In the genomic region with DNA sequence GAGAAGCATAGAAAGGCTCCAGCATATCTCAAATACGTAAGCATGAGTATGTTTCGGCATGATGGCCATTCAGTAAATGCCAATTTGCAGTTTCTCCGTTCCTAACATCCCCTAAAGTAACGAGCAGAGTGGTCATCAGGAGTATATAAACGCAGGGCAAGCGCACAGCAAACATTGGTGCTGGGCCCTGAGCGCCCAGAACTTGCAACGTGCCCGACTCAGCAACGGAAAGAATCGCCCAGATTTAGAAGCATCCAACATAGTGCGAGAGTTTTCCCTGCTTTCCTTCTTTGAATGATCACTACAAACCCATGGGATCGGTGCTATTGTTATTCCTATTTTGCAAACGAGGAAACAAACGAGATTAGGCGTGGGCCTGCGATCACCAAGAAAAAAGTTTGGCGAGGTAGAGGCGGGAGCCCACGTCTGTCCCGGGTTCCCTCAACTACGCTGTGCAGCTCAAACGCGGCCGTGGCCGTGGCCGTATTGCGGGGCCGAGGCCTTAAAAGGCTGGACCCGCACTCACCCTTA, we compare ENCODE assay signal across 8 cellular contexts. TPM values are rescaled to one million over a fixed set of nuclear protein-coding genes. Genes with fewer than 3 reads are reported as not detected.
DNase-seq lines count a peak whose midpoint lies in the region; ATAC-seq and TF ChIP-seq lines count a peak whose summit lies in the region.

No MANE protein-coding gene starts in this region.

- intact Hi-C loops in vagina (cut with DNase I): no loop called here

- peak in 1 of 3 donors; percentile 40 for DNase-seq in CD4-positive, CD25-positive, alpha-beta regulatory T cell
- DNase-seq in KBM-7 (peak; percentile 37), caudate nucleus (lab: John Stamatoyannopoulos, UW) (no peak), memory B cell (ENCODE audit: low spot score in 2 of 2) (peak in 1 of 2 donors; percentile 20), vagina (ENCODE audit: extremely low spot score in 2 of 2) (no peak), cerebellar cortex (ENCODE audit: low spot score) (no peak), CD1c-positive myeloid dendritic cell (ENCODE audit: extremely low spot score) (no peak)

- in situ Hi-C loops in KBM-7 (cut with MboI; ENCODE audit: low pct_unique_long_range_greater_than_20kb, low sequenced_read_pairs): no loop called here

- H3K36me3 ChIP-seq in CD4-positive, CD25-positive, alpha-beta regulatory T cell (ENCODE audit: control insufficient read depth, insufficient read depth, low read length): peaks cover 36% of the 10 kb centered on the region
- H3K36me3 ChIP-seq in vagina: peaks cover 10 to 37% of the 10 kb centered on the region in 2 donors

- H3K4me1 Mint-ChIP-seq in CD4-positive, CD25-positive, alpha-beta regulatory T cell: peaks cover 0 to 46% (median 32%) of the 10 kb centered on the region in 4 donors
- peaks cover 21% of the 10 kb centered on the region for H3K4me1 Mint-ChIP-seq in memory B cell

- TF ChIP-seq POLR2A in vagina (IDR thresholded peaks at IDR 0.05): no peak

- H3K27me3 ChIP-seq in CD4-positive, CD25-positive, alpha-beta regulatory T cell (ENCODE audit: control insufficient read depth, insufficient read depth, low read length): no peaks in the 10 kb centered on the region
- no peaks in the 10 kb centered on the region for H3K27me3 ChIP-seq in vagina

- peak overlapping the region; percentile 94 to 99 (median 98) for H3K4me3 Mint-ChIP-seq in CD4-positive, CD25-positive, alpha-beta regulatory T cell
- H3K4me3 Mint-ChIP-seq in memory B cell: peak overlapping the region; percentile 96

- peaks cover 24% of the 10 kb centered on the region for H3K4me1 ChIP-seq in CD4-positive, CD25-positive, alpha-beta regulatory T cell (ENCODE audit: control insufficient read depth, insufficient read depth, low read length, poor library complexity, severe bottlenecking)
- peaks cover 29% of the 10 kb centered on the region for H3K4me1 ChIP-seq in vagina

- H3K27ac Mint-ChIP-seq in CD4-positive, CD25-positive, alpha-beta regulatory T cell: peak overlapping the region; percentile 99 to 100 (median 100)
- peak overlapping the region; percentile 97 for H3K27ac Mint-ChIP-seq in memory B cell

- H3K9me3 ChIP-seq in CD4-positive, CD25-positive, alpha-beta regulatory T cell (ENCODE audit: control insufficient read depth in 2 of 2, low read length in 2 of 2): no peaks in the 10 kb centered on the region
- no peaks in the 10 kb centered on the region for H3K9me3 ChIP-seq in vagina

- ATAC-seq in CD4-positive, CD25-positive, alpha-beta regulatory T cell (ENCODE audit: low read depth in 2 of 2): peak; percentile 4 to 12
- ATAC-seq in memory B cell (ENCODE audit: low read depth): no peak
- ATAC-seq in HG03045 (IDR thresholded peaks at IDR 0.05; ENCODE audit: unreplicated experiment): no peak

- H3K4me3 ChIP-seq in CD4-positive, CD25-positive, alpha-beta regulatory T cell (ENCODE audit: low read depth, low read length): peak overlapping the region; percentile 87
- peak overlapping the region; percentile 65 to 74 for H3K4me3 ChIP-seq in vagina

- peak overlapping the region; percentile 98 for H3K27ac ChIP-seq in CD4-positive, CD25-positive, alpha-beta regulatory T cell (ENCODE audit: insufficient read depth, low read length, poor library complexity, severe bottlenecking)
- H3K27ac ChIP-seq in caudate nucleus (ENCODE audit: low read depth, low read length) (peak overlapping the region; percentile 99), vagina (peak overlapping the region; percentile 86)

- H3K36me3 Mint-ChIP-seq in CD4-positive, CD25-positive, alpha-beta regulatory T cell: peaks cover 33% of the 10 kb centered on the region
- peaks cover 25% of the 10 kb centered on the region for H3K36me3 Mint-ChIP-seq in memory B cell

- peaks cover 9% of the 10 kb centered on the region for H3K27me3 Mint-ChIP-seq in CD4-positive, CD25-positive, alpha-beta regulatory T cell
- H3K27me3 Mint-ChIP-seq in memory B cell: no peaks in the 10 kb centered on the region

- H3K9me3 Mint-ChIP-seq in CD4-positive, CD25-positive, alpha-beta regulatory T cell: peaks cover 0 to 1% (median 0%) of the 10 kb centered on the region in 7 donors
- no peaks in the 10 kb centered on the region for H3K9me3 Mint-ChIP-seq in memory B cell

- no peak for TF ChIP-seq CTCF in vagina (IDR thresholded peaks at IDR 0.05)

RNA-seq across cellular contexts. Expression of gene RPS14, which starts 0.5 kb away (rescaled TPM):
- 3,121 TPM for total RNA-seq in CD4-positive, CD25-positive, alpha-beta regulatory T cell
- 1,000 to 10,000 TPM; 4,928 to 8,871 (median 7,502) TPM for polyA plus RNA-seq in CD4-positive, CD25-positive, alpha-beta regulatory T cell
- 3,194 TPM for total RNA-seq in vagina

RNA-seq across cellular contexts. Expression of gene CD74, which starts 36.3 kb away (rescaled TPM):
- total RNA-seq in CD4-positive, CD25-positive, alpha-beta regulatory T cell: 1,110 TPM
- polyA plus RNA-seq in CD4-positive, CD25-positive, alpha-beta regulatory T cell: 1,000 to 10,000 TPM in 1 of 4 donors, 100 to 1,000 TPM in 3; 664 to 1,266 (median 896) TPM
- total RNA-seq in vagina: 530 TPM

RNA-seq across cellular contexts. Expression of gene NDST1, which starts 58.9 kb away (rescaled TPM):
- total RNA-seq in CD4-positive, CD25-positive, alpha-beta regulatory T cell: 2.4 TPM
- not detected for polyA plus RNA-seq in CD4-positive, CD25-positive, alpha-beta regulatory T cell
- 73.9 TPM for total RNA-seq in vagina

Comparison
In these comparisons a context has a peak if more than half of its experiments do, and no peak if none do; other contexts are left out.
1. ATAC-seq: peak in CD4-positive, CD25-positive, alpha-beta regulatory T cell (2 of 2); none in memory B cell (single experiment) and HG03045 (single experiment).
2. RNA of gene NDST1, which starts 58.9 kb away (total RNA-seq): 73.9 TPM in vagina (single experiment); 2.4 TPM in CD4-positive, CD25-positive, alpha-beta regulatory T cell (single experiment); every median in the first group is over 10 times any median in the second.
3. Peak in every context shown above with its lines, with median percentiles within 50 percentile points of each other: H3K27ac ChIP-seq.